ENCODE assay signal across 8 cellular contexts in the genomic region with DNA sequence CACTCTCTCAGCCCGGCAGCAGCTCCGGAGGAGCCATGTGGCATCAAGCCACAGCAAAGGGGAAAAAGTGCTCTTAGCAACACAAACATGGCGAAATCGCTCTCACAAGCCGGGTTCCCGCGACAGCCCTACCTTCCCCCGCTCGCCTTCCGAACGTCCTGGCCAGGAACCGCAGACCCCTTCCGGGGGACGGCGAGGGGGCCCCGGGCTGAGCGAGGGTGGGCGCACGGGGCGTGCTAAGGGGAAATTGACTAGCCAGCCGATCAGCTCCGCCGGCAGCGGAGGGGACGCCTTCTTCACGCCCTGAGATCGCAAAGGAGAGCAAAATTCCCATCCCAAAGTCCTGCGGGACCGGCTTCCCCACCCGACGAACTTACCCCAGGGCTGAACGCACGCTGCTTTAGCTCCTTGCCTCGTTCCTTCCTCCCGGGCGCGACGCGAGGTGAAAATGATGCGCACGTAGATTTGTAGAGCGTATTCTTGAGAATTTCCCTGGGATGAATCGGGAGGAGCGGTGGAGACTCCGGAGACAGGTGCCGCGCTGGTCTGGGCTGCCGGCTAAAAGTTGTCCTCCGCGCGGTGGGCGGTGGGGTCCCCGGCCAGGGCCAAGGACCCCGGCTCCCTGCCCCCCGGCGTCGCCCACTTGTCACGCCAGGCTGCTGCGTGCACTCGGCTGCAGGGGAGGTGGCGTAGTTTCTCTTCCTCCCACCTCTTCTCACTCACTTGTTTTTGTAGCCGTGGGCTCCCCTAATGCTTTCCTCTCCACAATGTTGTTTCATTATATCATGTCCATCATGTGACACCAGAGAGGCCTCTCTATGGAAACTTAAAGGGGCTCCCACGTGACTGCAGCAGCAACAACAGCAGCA.
DNase-seq lines count a peak whose midpoint lies in the region; ATAC-seq and TF ChIP-seq lines count a peak whose summit lies in the region.

No MANE protein-coding gene starts in this region.

- CTCF ChIA-PET in AG04449 (lab: Yijun Ruan, JAX), result interaction anchor here (1.5 to 1.7 kb wide), 2 partner anchors 195 to 211 kb away, joined by 3 read pairs; no protein-coding TSS in a partner anchor

- no peak for TF ChIP-seq CTCF in AG04449 (IDR thresholded peaks at IDR 0.05; ENCODE audit: insufficient read depth, low read length, missing control alignments)

- POLR2A ChIA-PET in AG04449 (lab: Yijun Ruan, JAX), result interaction anchor here (1.2 kb wide), 1 partner anchor 195 kb away, joined by 4 read pairs; no protein-coding TSS in a partner anchor

- H3K4me3 ChIP-seq in AG04449 (ENCODE audit: low read depth, low read length), result peak overlapping the region; percentile 85

- DNase-seq in AG04449 (ENCODE audit: low read depth, low spot score) (no peak), NCI-H2171 treated with DMSO at 0.1 percent for 48 hours (lab: John Stamatoyannopoulos, UW) (peak; percentile 72), cerebellum (ENCODE audit: low spot score) (peak; percentile 84), kidney tubule cell (ENCODE audit: low spot score) (peak; percentile 74)
- DNase-seq in activated CD4-positive, CD25-positive, alpha-beta regulatory T cell treated with anti-CD3 and anti-CD28 coated beads, Interleukin-2, amount 50 U/mL, for 72 hours, result peak; percentile 66
- DNase-seq in stimulated activated CD4-positive, alpha-beta T cell treated with anti-CD3 and anti-CD28 coated beads, Interleukin-1b, Interleukin-23, amount 100 ng/mL, for 24 hours (ENCODE audit: low read depth in 4 of 4, low spot score in 1 of 4), result peak in 3 of 4 experiments; percentile 30 to 50 (median 39)

- peak; percentile 34 for ATAC-seq in GM18520 (IDR thresholded peaks at IDR 0.05; ENCODE audit: unreplicated experiment)
- peak; percentile 35 for ATAC-seq in HG03039 (IDR thresholded peaks at IDR 0.05; ENCODE audit: unreplicated experiment)
